In the genomic region with DNA sequence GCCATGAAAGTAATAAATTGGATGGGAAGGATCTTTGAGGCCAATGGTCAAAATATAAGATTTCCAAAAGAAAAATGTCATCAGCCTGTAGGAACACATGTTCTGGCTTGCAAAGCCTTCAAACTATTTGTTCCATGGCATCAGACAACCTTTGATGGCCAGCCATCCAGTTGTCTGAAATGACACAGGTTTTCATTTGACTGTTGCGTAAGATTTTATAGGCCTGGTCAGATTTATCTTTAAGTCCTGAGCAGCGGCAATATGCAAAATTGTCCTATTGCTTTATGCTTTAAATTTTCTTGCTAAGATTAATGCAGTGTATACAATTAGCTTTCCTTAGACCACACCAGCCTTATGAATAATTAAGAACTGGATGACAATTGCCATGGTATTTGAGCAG, we compare ENCODE assay signal across 25 cellular contexts.
A peak's percentile ranks its signal among the peaks of the same experiment; 100 is the strongest.
DNase-seq lines count a peak whose midpoint lies in the region; ATAC-seq, FAIRE-seq and TF ChIP-seq lines count a peak whose summit lies in the region.
"Had no signal": no experiment of that assay in that cellular context is flagged by ENCODE, and none has a peak within 500 bp of the region (broad histone marks: within the 10 kb centered on the region; RNA-seq: fewer than 3 reads in every experiment).

No MANE protein-coding gene starts in this region.

- no peak overlapping the region for H3K9ac ChIP-seq in IMR-90 (ENCODE audit: low read depth, low read length)
- no peak overlapping the region for H3K9ac ChIP-seq in endothelial cell of umbilical vein (replicated peaks; ENCODE audit: extremely low read depth, insufficient read depth, low read length)
- H3K9ac ChIP-seq: BLaER1 had no signal

- CTCF ChIA-PET in IMR-90 (lab: Yijun Ruan, JAX): no interaction called here
- CTCF ChIA-PET in endothelial cell of umbilical vein (lab: Charles Lee): no interaction called here

- no peak overlapping the region for H2AK5ac ChIP-seq in IMR-90 (ENCODE audit: low read depth, low read length)

- TF ChIP-seq EP300 in Ishikawa (IDR thresholded peaks at IDR 0.05; ENCODE audit: borderline replicate concordance) (no peak), tibial nerve (IDR thresholded peaks at IDR 0.05) (no peak)

- TF ChIP-seq POLR2A in IMR-90 (IDR thresholded peaks at IDR 0.05; ENCODE audit: low read depth, low read length) (no peak), endothelial cell of umbilical vein (IDR thresholded peaks at IDR 0.05; ENCODE audit: low read depth, low read length) (no peak), tibial nerve (IDR thresholded peaks at IDR 0.05) (no peak)

- no peaks in the 10 kb centered on the region for H4K20me1 ChIP-seq in IMR-90 (ENCODE audit: insufficient read depth, low read length)
- no peaks in the 10 kb centered on the region for H4K20me1 ChIP-seq in endothelial cell of umbilical vein (replicated peaks; ENCODE audit: control insufficient read depth, extremely low read depth, insufficient read depth, low read length)
- H4K20me1 ChIP-seq: BLaER1 had no signal

- no peak overlapping the region for H3K4ac ChIP-seq in IMR-90 (ENCODE audit: low read depth, low read length)

- H3K27ac ChIP-seq in IMR-90 (ENCODE audit: insufficient read depth, low read length) (no peak overlapping the region), endothelial cell of umbilical vein (ENCODE audit: insufficient read depth, low read depth, low read length) (no peak overlapping the region), tibial nerve (no peak overlapping the region)
- H3K27ac ChIP-seq: BLaER1 had no signal

- H3K9me1 ChIP-seq in IMR-90 (ENCODE audit: insufficient read depth, low read length): no peaks in the 10 kb centered on the region
- no peaks in the 10 kb centered on the region for H3K9me1 ChIP-seq in endothelial cell of umbilical vein (replicated peaks; ENCODE audit: control insufficient read depth, extremely low read depth, insufficient read depth, low read length)

- H2BK120ac ChIP-seq in IMR-90 (ENCODE audit: low read depth, low read length): no peak overlapping the region

- H2BK20ac ChIP-seq in IMR-90 (ENCODE audit: low read depth, low read length): no peak overlapping the region

- no peak overlapping the region for H4K5ac ChIP-seq in IMR-90 (ENCODE audit: low read depth, low read length)

- H3K36me3 ChIP-seq in IMR-90 (ENCODE audit: control insufficient read depth, insufficient read depth, low read length) (no peaks in the 10 kb centered on the region), endothelial cell of umbilical vein (ENCODE audit: control insufficient read depth in 2 of 2, extremely low read depth in 1 of 2, insufficient read depth in 2 of 2, low read length in 2 of 2) (no peaks in the 10 kb centered on the region), tibial nerve (no peaks in the 10 kb centered on the region)
- H3K36me3 ChIP-seq: BE2C, BLaER1 had no signal

- dilution Hi-C loops in IMR-90 (cut with HindIII; ENCODE audit: low sequenced_read_pairs, unreplicated experiment) (no loop called here), endothelial cell of umbilical vein (cut with MboI; ENCODE audit: extremely low pct_ligation_motif_present, low sequenced_read_pairs) (no loop called here)

- intact Hi-C loops in IMR-90 (cut with micrococcal nuclease) (no loop called here), endothelial cell of umbilical vein (cut with micrococcal nuclease) (loop anchor here (10.0 kb wide), 1 partner anchor 395 kb away; no protein-coding TSS in a partner anchor)

- no peak overlapping the region for H3K4me3 ChIP-seq in IMR-90 (ENCODE audit: insufficient read depth, low read depth, low read length)
- no peak overlapping the region for H3K4me3 ChIP-seq in endothelial cell of umbilical vein (replicated peaks in 1 of 3; ENCODE audit: insufficient read depth in 1 of 3, low read depth in 1 of 3, low read length in 3 of 3)
- no peak overlapping the region for H3K4me3 ChIP-seq in tibial nerve
- H3K4me3 ChIP-seq: BLaER1 had no signal

- no peak overlapping the region for H4K91ac ChIP-seq in IMR-90 (ENCODE audit: insufficient read depth, low read depth, low read length)

- no peak overlapping the region for H2BK5ac ChIP-seq in IMR-90 (ENCODE audit: low read depth, low read length, poor library complexity, severe bottlenecking)

- no peak overlapping the region for H2BK15ac ChIP-seq in IMR-90 (ENCODE audit: low read depth, low read length)

- no peak overlapping the region for H2AK9ac ChIP-seq in IMR-90 (replicated peaks; ENCODE audit: low read depth, low read length, poor library complexity)

- H3K4me1 ChIP-seq in IMR-90 (ENCODE audit: control insufficient read depth, insufficient read depth, low read length) (no peaks in the 10 kb centered on the region), endothelial cell of umbilical vein (ENCODE audit: control insufficient read depth, extremely low read depth, insufficient read depth, low read length) (no peaks in the 10 kb centered on the region), tibial nerve (no peaks in the 10 kb centered on the region)
- H3K4me1 ChIP-seq: BE2C, BLaER1 had no signal

- H3K79me2 ChIP-seq in endothelial cell of umbilical vein (ENCODE audit: control insufficient read depth, insufficient read depth, low read length): no peaks in the 10 kb centered on the region

- ATAC-seq in IMR-90 (ENCODE audit: low read depth): no peak

- H3K4me2 ChIP-seq in IMR-90 (ENCODE audit: low read depth, low read length): no peak overlapping the region
- H3K4me2 ChIP-seq in endothelial cell of umbilical vein (ENCODE audit: insufficient read depth, low read length): no peak overlapping the region
- H3K4me2 ChIP-seq: BLaER1 had no signal

- TF ChIP-seq CTCF in IMR-90 (conservative IDR thresholded peaks at IDR 0.05; ENCODE audit: low read depth, low read length): no peak
- no peak for TF ChIP-seq CTCF in endothelial cell of umbilical vein (IDR thresholded peaks at IDR 0.05; ENCODE audit: extremely low read depth in 1 of 2, insufficient read depth in 1 of 2, low read depth in 1 of 2, low read length in 2 of 2)
- TF ChIP-seq CTCF in tibial nerve (IDR thresholded peaks at IDR 0.05): no peak

- H3K9me3 ChIP-seq in IMR-90 (ENCODE audit: control insufficient read depth, insufficient read depth, low read length) (no peaks in the 10 kb centered on the region), endothelial cell of umbilical vein (replicated peaks; ENCODE audit: control insufficient read depth, insufficient read depth, low read length) (no peaks in the 10 kb centered on the region), tibial nerve (no peaks in the 10 kb centered on the region)
- H3K9me3 ChIP-seq: BE2C had no signal

- no CpG with 5 or more reads among the region's 2 CpGs for WGBS in IMR-90 (ENCODE audit: extremely low coverage in 2 of 2, insufficient read length in 1 of 2), 2 experiments
- WGBS in tibial nerve, 2 donors: 93 to 96% methylated on average over 2 of the region's 2 CpGs

- H2AFZ ChIP-seq in IMR-90 (replicated peaks; ENCODE audit: low read length, poor library complexity) (no peak overlapping the region), endothelial cell of umbilical vein (ENCODE audit: low read depth, low read length) (no peak overlapping the region)

- H3K27me3 ChIP-seq in IMR-90 (ENCODE audit: control insufficient read depth, insufficient read depth, low read length) (no peaks in the 10 kb centered on the region), endothelial cell of umbilical vein (ENCODE audit: control insufficient read depth in 2 of 2, insufficient read depth in 2 of 2, low read length in 2 of 2) (no peaks in the 10 kb centered on the region), tibial nerve (no peaks in the 10 kb centered on the region)
- H3K27me3 ChIP-seq: BE2C, BLaER1 had no signal

- in situ Hi-C loops in IMR-90 (cut with MboI; ENCODE audit: low sequenced_read_pairs): loop anchor here (5.0 kb wide), 1 partner anchor 58 kb away; a partner anchor contains a TSS

- POLR2A ChIA-PET in IMR-90 (lab: Charles Lee; ENCODE audit: unreplicated experiment): no interaction called here
- POLR2A ChIA-PET in endothelial cell of umbilical vein (lab: Charles Lee): no interaction called here

- DNase-seq in IMR-90: no peak
- DNase-seq in endothelial cell of umbilical vein (ENCODE audit: low read depth, low spot score): no peak
- no peak for DNase-seq in GDM1 (lab: John Stamatoyannopoulos, UW)
- DNase-seq in tibial nerve (ENCODE audit: low spot score in 2 of 2): no peak
- no peak for DNase-seq in Kasumi-1 (lab: John Stamatoyannopoulos, UW)
- DNase-seq: 8988T; ACHN; BE2C; C1 segment of cervical spinal cord; CD4-positive, alpha-beta memory T cell; CD4-positive, CD25-positive, alpha-beta regulatory T cell; CD8-positive, alpha-beta memory T cell; COR-L47; DMS 273 treated with DMSO at 0.1 percent for 48 hours; DMS153; DMS53; DMS79; DND-41; EL; GF-D8 had no signal

- BruUV-seq in IMR-90 (replicated peaks; lab: Mats Ljungman, UMichigan): no TSS peak
- BruUV-seq in endothelial cell of umbilical vein (replicated peaks; lab: Mats Ljungman, UMichigan): no TSS peak

- no peaks in the 10 kb centered on the region for H3K79me1 ChIP-seq in IMR-90 (ENCODE audit: low read depth in 1 of 2, low read length in 2 of 2)

- peak; percentile 8 for FAIRE-seq in endothelial cell of umbilical vein (lab: Jason Lieb, UNC)
- FAIRE-seq: A204.1, GM12891, GM19239 had no signal

- H3K23ac ChIP-seq in IMR-90 (ENCODE audit: low read depth, low read length): no peak overlapping the region

- no peak overlapping the region for H4K8ac ChIP-seq in IMR-90 (ENCODE audit: low read depth in 2 of 2, low read length in 2 of 2)

- no peak overlapping the region for H3K14ac ChIP-seq in IMR-90 (replicated peaks; ENCODE audit: low read depth, low read length)

- H3K18ac ChIP-seq in IMR-90 (ENCODE audit: low read depth, low read length): no peak overlapping the region

- no peak for TF ChIP-seq RAD21 in IMR-90 (IDR thresholded peaks at IDR 0.05; ENCODE audit: low read length)
- TF ChIP-seq RAD21 in Ishikawa (IDR thresholded peaks at IDR 0.05; ENCODE audit: low read depth): no peak

- no peak overlapping the region for H3K56ac ChIP-seq in IMR-90 (ENCODE audit: extremely low read depth, insufficient read depth, low read length)

TF ChIP-seq in IMR-90, 13 proteins besides CTCF, POLR2A, EP300 and RAD21:
- TF ChIP-seq CEBPB (IDR thresholded peaks at IDR 0.05; ENCODE audit: low read depth, low read length) (peak; percentile 69), BHLHE40 (IDR thresholded peaks at IDR 0.05; ENCODE audit: low read depth, low read length) (no peak)

TF ChIP-seq in Ishikawa, 13 proteins besides CTCF, POLR2A, EP300 and RAD21 (continues in another document):
- peak; percentile 15; the same call in 1 of the 2 replicates for TF ChIP-seq CEBPB (IDR thresholded peaks at IDR 0.05)
- TF ChIP-seq MAX (IDR thresholded peaks at IDR 0.05): no peak
- no peak for TF ChIP-seq CREB1 (IDR thresholded peaks at IDR 0.05; ENCODE audit: low read depth)

TF ChIP-seq in endothelial cell of umbilical vein, 7 proteins besides CTCF, POLR2A, EP300 and RAD21 (continues in another document):
- no peak for TF ChIP-seq EZH2 (IDR thresholded peaks at IDR 0.05; ENCODE audit: borderline replicate concordance, low read depth, low read length, severe bottlenecking)
- no peak for TF ChIP-seq JUN (IDR thresholded peaks at IDR 0.05; ENCODE audit: borderline replicate concordance, insufficient read depth, insufficient read length, low read depth)
- no peak for TF ChIP-seq FOS (IDR thresholded peaks at IDR 0.05; ENCODE audit: borderline replicate concordance, insufficient read depth, low read length)
- no peak for TF ChIP-seq GATA2 (IDR thresholded peaks at IDR 0.05; ENCODE audit: insufficient read depth, insufficient read length, low read depth, low read length)
- TF ChIP-seq MYC (IDR thresholded peaks at IDR 0.05; ENCODE audit: low read depth, low read length): no peak
